Comparison of ENCODE assay signal across 8 cellular contexts in the genomic region with DNA sequence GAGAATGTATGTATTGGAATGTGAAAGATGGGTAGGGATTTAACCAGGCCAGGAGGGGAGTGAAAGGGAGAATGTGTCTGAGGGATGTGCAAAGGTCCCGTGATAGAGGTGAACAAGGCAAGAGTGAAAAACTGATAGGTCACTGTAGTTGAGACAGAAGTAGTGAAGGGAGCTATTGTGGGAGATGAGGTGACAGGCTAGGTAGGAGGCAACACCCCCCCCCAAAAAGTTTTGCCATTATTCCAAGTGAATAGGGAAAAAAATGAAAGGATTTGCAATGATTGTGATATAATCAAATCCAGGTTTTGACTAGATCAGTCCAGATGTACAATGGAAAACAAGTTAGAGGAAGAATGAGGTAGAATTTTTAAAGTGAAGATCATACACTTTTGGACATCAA.
"Had no signal": no experiment of that assay in that cellular context is flagged by ENCODE, and none has a peak within 500 bp of the region (broad histone marks: within the 10 kb centered on the region; RNA-seq: fewer than 3 reads in every experiment).

No MANE protein-coding gene starts in this region.

- ATAC-seq: GM12878 had no signal

- FAIRE-seq: G401.6, GM12878, GM12891, GM12892, GM18507, GM19239 had no signal

- DNase-seq: GDM1, GF-D8 had no signal
